ENCODE assay signal across 34 cellular contexts in the genomic region with DNA sequence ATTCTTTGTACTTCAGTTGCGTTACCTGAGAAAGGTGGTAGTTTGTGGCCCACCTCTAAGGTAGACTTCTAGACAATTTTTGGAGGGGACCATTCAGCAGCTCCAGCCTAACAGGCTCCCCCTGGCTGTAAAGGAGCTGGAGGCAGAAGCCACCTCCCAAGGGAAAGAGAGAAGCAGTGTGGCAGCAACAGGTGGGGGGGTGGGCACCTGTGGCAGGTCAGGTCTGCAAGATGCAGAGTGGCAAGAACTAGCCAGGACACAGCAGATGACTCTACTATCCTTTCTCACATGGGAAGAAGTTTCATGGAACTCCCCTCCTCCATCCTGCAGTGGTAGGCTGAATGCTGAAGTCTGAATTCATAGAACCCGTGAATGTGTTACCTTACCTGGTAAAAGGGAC.
"Had no signal": no experiment of that assay in that cellular context is flagged by ENCODE, and none has a peak within 500 bp of the region (broad histone marks: within the 10 kb centered on the region; RNA-seq: fewer than 3 reads in every experiment).

No MANE protein-coding gene starts in this region.

- H3K4me3 ChIP-seq: cardiac muscle cell, Peyer's patch, SJSA1 had no signal

- H3K27ac Mint-ChIP-seq: activated B cell treated with CpG ODN at 0.5 μM for 24 hours; activated CD4-positive, alpha-beta memory T cell treated with anti-CD3 and anti-CD28 coated beads, Interleukin-2, amount 10 ng/mL, durations not matched to agents 7 days and 5 days; activated naive CD8-positive, alpha-beta T cell treated with anti-CD3 and anti-CD28 coated beads for 36 hours; activated T-cell treated with anti-CD3 and anti-CD28 coated beads, Interleukin-2, amount 50 U/mL, for 72 hours; activated T-helper 17 cell treated with anti-CD3 and anti-CD28 coated beads, Interleukin-2, amount 50 U/mL, for 72 hours; T-helper 1 cell treated with Interleukin-12 subunit alpha and Interleukin-12 subunit beta and Interleukin-4 antibody, amounts not matched to agents 30 μg/mL and 1 μg/mL, for 36 hours; T-helper 2 cell treated with Interferon-gamma antibody and Interleukin-4, amounts not matched to agents 5 μg/mL and 100 μg/mL, for 36 hours had no signal

- H3K27me3 ChIP-seq: cardiac muscle cell, Peyer's patch, SJSA1 had no signal

- ATAC-seq: activated T-cell treated with anti-CD3 and anti-CD28 coated beads, Interleukin-2, amount 50 U/mL, for 72 hours; activated T-helper 17 cell treated with anti-CD3 and anti-CD28 coated beads, Interleukin-2, amount 50 U/mL, for 72 hours had no signal

- H3K36me3 Mint-ChIP-seq: activated naive CD8-positive, alpha-beta T cell treated with anti-CD3 and anti-CD28 coated beads for 36 hours had no signal

- H3K4me1 ChIP-seq: Peyer's patch, SJSA1 had no signal

- DNase-seq: activated B cell treated with CpG ODN at 0.5 μM for 24 hours; activated CD4-positive, alpha-beta memory T cell treated with anti-CD3 and anti-CD28 coated beads, Interleukin-2, amount 10 ng/mL, durations not matched to agents 7 days and 5 days; activated CD4-positive, alpha-beta T cell treated with anti-CD3 and anti-CD28 coated beads for 1 hour; activated CD4-positive, alpha-beta T cell treated with anti-CD3 and anti-CD28 coated beads for 48 hours; activated effector memory CD4-positive, alpha-beta T cell treated with anti-CD3 and anti-CD28 coated beads, Interleukin-2, amount 50 U/mL, for 16 hours; activated naive CD4-positive, alpha-beta T cell; activated naive CD4-positive, alpha-beta T cell treated with anti-CD3 and anti-CD28 coated beads, Interleukin-2, amount 50 U/mL, for 16 hours; activated naive CD8-positive, alpha-beta T cell treated with anti-CD3 and anti-CD28 coated beads for 36 hours; activated T-cell treated with anti-CD3 and anti-CD28 coated beads, Interleukin-2, amount 50 U/mL, for 1 hour; activated T-cell treated with anti-CD3 and anti-CD28 coated beads, Interleukin-2, amount 50 U/mL, for 72 hours; amniotic stem cell; aorta; Karpas-422; MM.1S; MV-4-11; NCI-H1092; NCI-H1436 treated with DMSO at 0.1 percent for 48 hours; NCI-H1694 treated with DMSO at 0.1 percent for 48 hours; NCI-H2107; NCI-H2171 treated with DMSO at 0.1 percent for 48 hours; NCI-H2227 treated with DMSO at 0.1 percent for 48 hours; NCI-H446; NCI-H526 treated with DMSO at 0.1 percent for 48 hours; NCI-H774; Peyer's patch; RPMI8226; SHP77 treated with DMSO at 0.1 percent for 48 hours; SK-N-SH had no signal

- H3K9me3 ChIP-seq: Peyer's patch, SJSA1, SK-N-SH had no signal

- H3K4me2 ChIP-seq: SK-N-SH had no signal

- H3K4me1 Mint-ChIP-seq: activated CD4-positive, alpha-beta memory T cell treated with anti-CD3 and anti-CD28 coated beads, Interleukin-2, amount 10 ng/mL, durations not matched to agents 7 days and 5 days; activated naive CD8-positive, alpha-beta T cell treated with anti-CD3 and anti-CD28 coated beads for 36 hours; activated T-helper 17 cell treated with anti-CD3 and anti-CD28 coated beads, Interleukin-2, amount 50 U/mL, for 72 hours; central memory CD8-positive, alpha-beta T cell had no signal

- H3K9ac ChIP-seq: SK-N-SH had no signal

- H3K27me3 Mint-ChIP-seq: central memory CD8-positive, alpha-beta T cell had no signal

- H3K9me3 Mint-ChIP-seq: activated B cell treated with CpG ODN at 0.5 μM for 24 hours; activated CD4-positive, alpha-beta memory T cell treated with anti-CD3 and anti-CD28 coated beads, Interleukin-2, amount 10 ng/mL, durations not matched to agents 7 days and 5 days; activated naive CD8-positive, alpha-beta T cell treated with anti-CD3 and anti-CD28 coated beads for 36 hours; activated T-cell treated with anti-CD3 and anti-CD28 coated beads, Interleukin-2, amount 50 U/mL, for 72 hours; activated T-helper 17 cell treated with anti-CD3 and anti-CD28 coated beads, Interleukin-2, amount 50 U/mL, for 72 hours; central memory CD8-positive, alpha-beta T cell; T-helper 1 cell treated with Interleukin-12 subunit alpha and Interleukin-12 subunit beta and Interleukin-4 antibody, amounts not matched to agents 30 μg/mL and 1 μg/mL, for 36 hours; T-helper 2 cell treated with Interferon-gamma antibody and Interleukin-4, amounts not matched to agents 5 μg/mL and 100 μg/mL, for 36 hours had no signal

- H3K36me3 ChIP-seq: cardiac muscle cell, Peyer's patch, SJSA1 had no signal

- H3K4me3 Mint-ChIP-seq: activated B cell treated with CpG ODN at 0.5 μM for 24 hours; activated CD4-positive, alpha-beta memory T cell treated with anti-CD3 and anti-CD28 coated beads, Interleukin-2, amount 10 ng/mL, durations not matched to agents 7 days and 5 days; activated naive CD8-positive, alpha-beta T cell treated with anti-CD3 and anti-CD28 coated beads for 36 hours; activated T-cell treated with anti-CD3 and anti-CD28 coated beads, Interleukin-2, amount 50 U/mL, for 72 hours; activated T-helper 17 cell treated with anti-CD3 and anti-CD28 coated beads, Interleukin-2, amount 50 U/mL, for 72 hours; central memory CD8-positive, alpha-beta T cell; T-helper 1 cell treated with Interleukin-12 subunit alpha and Interleukin-12 subunit beta and Interleukin-4 antibody, amounts not matched to agents 30 μg/mL and 1 μg/mL, for 36 hours; T-helper 2 cell treated with Interferon-gamma antibody and Interleukin-4, amounts not matched to agents 5 μg/mL and 100 μg/mL, for 36 hours had no signal

- H3K27ac ChIP-seq: cardiac muscle cell, Peyer's patch, SJSA1 had no signal
